1 cellular context compared by ENCODE assay signal in the genomic region with DNA sequence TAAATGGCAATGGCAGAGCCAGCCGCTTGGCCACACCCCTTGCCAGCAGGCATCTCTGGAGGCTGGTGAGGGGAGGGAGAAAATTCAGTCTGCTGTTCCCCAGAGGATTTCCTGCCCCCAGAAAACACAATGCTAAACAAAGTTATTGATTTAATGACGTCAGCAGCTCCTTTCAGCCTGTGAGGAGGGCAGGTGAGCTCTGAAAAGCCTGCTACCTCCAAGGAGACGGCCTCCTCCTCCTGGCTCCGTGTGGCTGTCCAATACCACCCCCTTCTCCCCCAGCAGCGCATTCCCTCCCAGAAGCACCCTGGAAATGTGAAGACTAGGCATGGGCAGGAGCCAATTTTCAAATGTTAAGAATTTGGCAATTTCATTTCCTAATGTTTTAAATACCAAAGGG.
TF ChIP-seq lines count a peak whose summit lies in the region.

No MANE protein-coding gene starts in this region.

TF ChIP-seq in WTC11, 78 proteins besides CTCF, POLR2A, EP300 and RAD21 (continued from another document):
- TF ChIP-seq, protein P1, sequence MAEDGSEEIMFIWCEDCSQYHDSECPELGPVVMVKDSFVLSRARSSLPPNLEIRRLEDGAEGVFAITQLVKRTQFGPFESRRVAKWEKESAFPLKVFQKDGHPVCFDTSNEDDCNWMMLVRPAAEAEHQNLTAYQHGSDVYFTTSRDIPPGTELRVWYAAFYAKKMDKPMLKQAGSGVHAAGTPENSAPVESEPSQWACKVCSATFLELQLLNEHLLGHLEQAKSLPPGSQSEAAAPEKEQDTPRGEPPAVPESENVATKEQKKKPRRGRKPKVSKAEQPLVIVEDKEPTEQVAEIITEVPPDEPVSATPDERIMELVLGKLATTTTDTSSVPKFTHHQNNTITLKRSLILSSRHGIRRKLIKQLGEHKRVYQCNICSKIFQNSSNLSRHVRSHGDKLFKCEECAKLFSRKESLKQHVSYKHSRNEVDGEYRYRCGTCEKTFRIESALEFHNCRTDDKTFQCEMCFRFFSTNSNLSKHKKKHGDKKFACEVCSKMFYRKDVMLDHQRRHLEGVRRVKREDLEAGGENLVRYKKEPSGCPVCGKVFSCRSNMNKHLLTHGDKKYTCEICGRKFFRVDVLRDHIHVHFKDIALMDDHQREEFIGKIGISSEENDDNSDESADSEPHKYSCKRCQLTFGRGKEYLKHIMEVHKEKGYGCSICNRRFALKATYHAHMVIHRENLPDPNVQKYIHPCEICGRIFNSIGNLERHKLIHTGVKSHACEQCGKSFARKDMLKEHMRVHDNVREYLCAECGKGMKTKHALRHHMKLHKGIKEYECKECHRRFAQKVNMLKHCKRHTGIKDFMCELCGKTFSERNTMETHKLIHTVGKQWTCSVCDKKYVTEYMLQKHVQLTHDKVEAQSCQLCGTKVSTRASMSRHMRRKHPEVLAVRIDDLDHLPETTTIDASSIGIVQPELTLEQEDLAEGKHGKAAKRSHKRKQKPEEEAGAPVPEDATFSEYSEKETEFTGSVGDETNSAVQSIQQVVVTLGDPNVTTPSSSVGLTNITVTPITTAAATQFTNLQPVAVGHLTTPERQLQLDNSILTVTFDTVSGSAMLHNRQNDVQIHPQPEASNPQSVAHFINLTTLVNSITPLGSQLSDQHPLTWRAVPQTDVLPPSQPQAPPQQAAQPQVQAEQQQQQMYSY (CRISPR knock-in tag; IDR thresholded peaks at IDR 0.05), result no peak
- TF ChIP-seq ZNF281 (CRISPR knock-in tag; IDR thresholded peaks at IDR 0.05) (no peak), TCF7 (CRISPR knock-in tag; IDR thresholded peaks at IDR 0.05; ENCODE audit: low read depth) (no peak), ATF2 (CRISPR knock-in tag; IDR thresholded peaks at IDR 0.05; ENCODE audit: borderline replicate concordance, low read depth) (no peak), FOXP1 (CRISPR knock-in tag; IDR thresholded peaks at IDR 0.05; ENCODE audit: borderline replicate concordance) (no peak), CREB1 (CRISPR knock-in tag; IDR thresholded peaks at IDR 0.05) (no peak), ERG (CRISPR knock-in tag; IDR thresholded peaks at IDR 0.05) (no peak), ELF4 (CRISPR knock-in tag; IDR thresholded peaks at IDR 0.05; ENCODE audit: low read depth) (no peak), SP1 (CRISPR knock-in tag; conservative IDR thresholded peaks at IDR 0.05) (no peak)
- TF ChIP-seq, protein P2, sequence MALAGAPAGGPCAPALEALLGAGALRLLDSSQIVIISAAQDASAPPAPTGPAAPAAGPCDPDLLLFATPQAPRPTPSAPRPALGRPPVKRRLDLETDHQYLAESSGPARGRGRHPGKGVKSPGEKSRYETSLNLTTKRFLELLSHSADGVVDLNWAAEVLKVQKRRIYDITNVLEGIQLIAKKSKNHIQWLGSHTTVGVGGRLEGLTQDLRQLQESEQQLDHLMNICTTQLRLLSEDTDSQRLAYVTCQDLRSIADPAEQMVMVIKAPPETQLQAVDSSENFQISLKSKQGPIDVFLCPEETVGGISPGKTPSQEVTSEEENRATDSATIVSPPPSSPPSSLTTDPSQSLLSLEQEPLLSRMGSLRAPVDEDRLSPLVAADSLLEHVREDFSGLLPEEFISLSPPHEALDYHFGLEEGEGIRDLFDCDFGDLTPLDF (CRISPR knock-in tag; IDR thresholded peaks at IDR 0.05), result no peak
